In the genomic region with DNA sequence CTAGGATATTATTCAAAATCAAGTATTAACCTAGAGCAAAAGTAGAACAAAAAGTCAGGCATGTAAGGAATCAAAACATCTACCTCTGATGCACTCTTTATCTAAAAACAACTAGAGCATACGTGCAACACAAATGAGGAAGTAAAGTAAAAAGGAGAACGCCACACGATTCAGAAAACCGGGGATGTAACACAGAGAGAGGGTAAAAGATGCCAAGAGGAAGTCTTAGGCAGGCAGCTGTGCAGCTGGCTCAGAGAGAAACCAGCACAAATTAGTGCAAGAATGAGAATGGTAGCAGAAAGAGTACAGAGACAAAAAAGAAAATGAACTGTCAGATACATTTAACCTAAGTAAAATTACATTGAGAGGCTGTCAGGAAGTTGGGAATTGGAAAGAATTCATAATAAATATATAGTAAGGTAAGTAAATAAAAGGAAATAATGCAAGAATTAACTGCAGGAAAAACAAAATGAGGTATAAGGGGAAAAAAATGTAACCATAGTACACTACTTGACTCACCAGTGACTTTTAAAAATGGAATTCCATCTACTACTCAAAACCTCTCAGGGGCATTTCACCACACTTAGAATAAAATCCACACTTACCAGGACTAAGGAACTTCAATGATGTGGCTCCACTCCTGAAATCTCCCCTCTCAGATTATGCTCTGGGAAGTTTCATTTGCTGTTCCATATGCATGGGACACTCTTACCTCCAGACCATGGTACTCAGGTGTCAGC, we compare ENCODE assay signal across 8 cellular contexts. TPM values are rescaled to one million over a fixed set of nuclear protein-coding genes. Genes with fewer than 3 reads are reported as not detected.
DNase-seq lines count a peak whose midpoint lies in the region; ATAC-seq and TF ChIP-seq lines count a peak whose summit lies in the region.

No MANE protein-coding gene starts in this region.

- 68 to 71% (median 69%) methylated on average over 4 of the region's 4 CpGs for WGBS in heart left ventricle, 4 donors

- peak in 3 of 4 donors; percentile 31 to 36 (median 33) for ATAC-seq in heart left ventricle
- no peak for ATAC-seq in Right ventricle myocardium inferior
- ATAC-seq in HG03066 (IDR thresholded peaks at IDR 0.05; ENCODE audit: low read depth, unreplicated experiment) = peak; percentile 79
- ATAC-seq in upper lobe of right lung = peak; percentile 74

- H3K27me3 ChIP-seq in heart left ventricle (peaks cover 0 to 6% (median 0%) of the 10 kb centered on the region in 9 donors), upper lobe of right lung (no peaks in the 10 kb centered on the region)

- no peak for DNase-seq in heart left ventricle
- no peak for DNase-seq in Right ventricle myocardium inferior (ENCODE audit: missing footprints)
- peak; percentile 78 for DNase-seq in SKM-1 treated with dmso at 0.1 percent for 144 hours (lab: John Stamatoyannopoulos, UW; ENCODE audit: unreplicated experiment)
- DNase-seq in upper lobe of right lung = no peak
- DNase-seq in DMS79 (lab: John Stamatoyannopoulos, UW) = no peak
- no peak for DNase-seq in NCI-H1105 treated with DMSO at 0.1 percent for 48 hours (lab: John Stamatoyannopoulos, UW)
- DNase-seq in iPS-NIHi7 (ENCODE audit: extremely low spot score) = no peak

- intact Hi-C loops in heart left ventricle (cut with DNase I) (no loop called here), Right ventricle myocardium inferior (cut with DNase I) (no loop called here), upper lobe of right lung (cut with DNase I) (no loop called here)

- H3K4me1 ChIP-seq in heart left ventricle (peaks cover 0 to 8% (median 0%) of the 10 kb centered on the region in 12 donors), upper lobe of right lung (no peaks in the 10 kb centered on the region)

- H3K36me3 ChIP-seq in heart left ventricle (no peaks in the 10 kb centered on the region), upper lobe of right lung (no peaks in the 10 kb centered on the region)

- TF ChIP-seq POLR2A in heart left ventricle (IDR thresholded peaks at IDR 0.05) = no peak

- H3K27ac ChIP-seq in heart left ventricle (peak overlapping the region in 1 of 12 donors; percentile 38), upper lobe of right lung (no peak overlapping the region)

- H3K4me3 ChIP-seq in heart left ventricle = no peak overlapping the region
- no peak overlapping the region for H3K4me3 ChIP-seq in upper lobe of right lung

- peaks cover 0 to 4% (median 0%) of the 10 kb centered on the region in 12 donors for H3K9me3 ChIP-seq in heart left ventricle
- H3K9me3 ChIP-seq in upper lobe of right lung = no peaks in the 10 kb centered on the region

- TF ChIP-seq CTCF in heart left ventricle (IDR thresholded peaks at IDR 0.05) = no peak
- TF ChIP-seq CTCF in upper lobe of right lung (IDR thresholded peaks at IDR 0.05) = no peak

RNA-seq across cellular contexts. Expression of a gene that starts 17.1 kb away (rescaled TPM):
- total RNA-seq in heart left ventricle = 10 to 100 TPM in 2 of 9 donors, 1 to 10 TPM in 7; 1.5 to 28.9 (median 5.6) TPM
- 1 to 10 TPM in 1 of 2 donors, under 1 TPM in 1; 0.57 to 2.4 TPM for polyA plus RNA-seq in heart left ventricle
- total RNA-seq in Right ventricle myocardium inferior = 5.8 TPM
- 82.5 TPM for total RNA-seq in upper lobe of right lung
